Comparison of ENCODE assay signal across 23 cellular contexts in the genomic region with DNA sequence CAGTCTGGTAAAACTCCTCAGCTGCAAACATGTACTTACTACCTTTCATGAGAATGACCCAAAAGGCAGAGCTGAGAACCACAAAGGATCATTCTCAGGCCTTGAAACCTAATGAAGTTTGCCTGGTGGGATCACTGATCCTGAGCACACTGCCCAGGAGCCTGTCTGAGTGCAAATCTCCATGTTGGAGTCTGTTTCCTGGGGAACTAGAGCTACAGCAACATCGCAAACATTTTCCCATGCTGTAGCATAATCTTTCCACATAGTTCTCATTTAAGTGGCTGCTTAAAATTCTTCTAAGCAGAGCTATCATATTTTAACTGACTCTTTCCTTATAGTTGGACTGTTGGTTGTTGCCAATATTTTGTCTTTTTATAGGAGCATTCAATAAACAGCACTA. TPM values are rescaled to one million over a fixed set of nuclear protein-coding genes. Genes with fewer than 3 reads are reported as not detected.
DNase-seq lines count a peak whose midpoint lies in the region; ATAC-seq and TF ChIP-seq lines count a peak whose summit lies in the region.
"Had no signal": no experiment of that assay in that cellular context is flagged by ENCODE, and none has a peak within 500 bp of the region (broad histone marks: within the 10 kb centered on the region; RNA-seq: fewer than 3 reads in every experiment).

No MANE protein-coding gene starts in this region.

- H3K9me3 ChIP-seq in spleen = peaks cover 0 to 10% (median 0%) of the 10 kb centered on the region in 8 donors
- H3K9me3 ChIP-seq: esophagus muscularis mucosa, HAP-1, testis had no signal

- H3K27me3 ChIP-seq in spleen (replicated peaks in 1 of 7) = no peaks in the 10 kb centered on the region
- H3K27me3 ChIP-seq: hepatocyte, testis had no signal

- H3K36me3 ChIP-seq in spleen = no peaks in the 10 kb centered on the region
- H3K36me3 ChIP-seq: esophagus muscularis mucosa, HAP-1 had no signal

- intact Hi-C loops in spleen (cut with DNase I; ENCODE audit: low total_unique reads) = no loop called here

- no peak for TF ChIP-seq POLR2A in spleen (IDR thresholded peaks at IDR 0.05)

- H3K4me1 ChIP-seq in spleen = peaks cover 0 to 2% (median 0%) of the 10 kb centered on the region in 6 donors
- H3K4me1 ChIP-seq: HAP-1 had no signal

- H3K27ac ChIP-seq in spleen = peak overlapping the region in 1 of 8 donors; percentile 22
- H3K27ac ChIP-seq: esophagus muscularis mucosa, hepatocyte, testis had no signal

- WGBS in spleen, 5 donors = 73 to 88% (median 78%) methylated on average over 1 of the region's 1 CpG

- no peak overlapping the region for H3K4me3 ChIP-seq in fibroblast of villous mesenchyme (ENCODE audit: low read depth, low read length)
- H3K4me3 ChIP-seq in spleen = no peak overlapping the region
- H3K4me3 ChIP-seq: esophagus muscularis mucosa, HAP-1, hepatocyte, testis had no signal

- TF ChIP-seq CTCF in fibroblast of villous mesenchyme (IDR thresholded peaks at IDR 0.05; ENCODE audit: insufficient read depth, low read depth, low read length) (no peak), spleen (IDR thresholded peaks at IDR 0.05 in 8 of 11, conservative IDR thresholded peaks at IDR 0.05 in 3 of 11) (no peak)

- DNase-seq in GM04503 (ENCODE audit: low read depth) (peak; percentile 72), amniotic epithelial cell (ENCODE audit: low read depth) (peak; percentile 40), fibroblast of villous mesenchyme (ENCODE audit: low read depth) (peak; percentile 14), renal cortical epithelial cell (ENCODE audit: low read depth) (peak; percentile 26), spleen (no peak), NCI-H2227 treated with DMSO at 0.1 percent for 48 hours (lab: John Stamatoyannopoulos, UW) (no peak)
- DNase-seq: activated CD4-positive, alpha-beta T cell treated with anti-CD3 and anti-CD28 coated beads for 1 hour; activated CD8-positive, alpha-beta memory T cell treated with anti-CD3 and anti-CD28 coated beads, Interleukin-2, amount 10 ng/mL, durations not matched to agents 7 days and 5 days; activated effector memory CD4-positive, alpha-beta T cell treated with anti-CD3 and anti-CD28 coated beads, Interleukin-2, amount 50 U/mL, for 16 hours; anterior cingulate cortex; C1 segment of cervical spinal cord; dermis blood vessel endothelial cell; DMS153; Kasumi-1; kidney glomerular epithelial cell; NCI-H1105; NCI-H748 treated with DMSO at 0.1 percent for 48 hours; T-helper 9 cell; testis had no signal

- no peak for ATAC-seq in activated CD4-positive, CD25-positive, alpha-beta regulatory T cell treated with anti-CD3 and anti-CD28 coated beads, Interleukin-2, amount 50 U/mL, for 24 hours
- ATAC-seq: activated CD8-positive, alpha-beta memory T cell treated with anti-CD3 and anti-CD28 coated beads, Interleukin-2, amount 10 ng/mL, durations not matched to agents 7 days and 5 days had no signal

RNA-seq across cellular contexts. Expression of a gene that starts 58.5 kb away (rescaled TPM):
- total RNA-seq in fibroblast of villous mesenchyme = 0.43 and 0.64 TPM in 2 replicates
- 0.17 and 0.99 TPM in 2 replicates for total RNA-seq in renal cortical epithelial cell
- 10 to 100 TPM in 6 of 7 donors, 1 to 10 TPM in 1; 9.4 to 64.0 (median 25.4) TPM for total RNA-seq in spleen
- under 1 TPM; 0.32 to 0.99 (median 0.59) TPM for polyA plus RNA-seq in spleen
- total RNA-seq: activated CD8-positive, alpha-beta memory T cell treated with anti-CD3 and anti-CD28 coated beads, Interleukin-2, amount 10 ng/mL, durations not matched to agents 7 days and 5 days had no signal

Comparison
In these comparisons a context has a peak if more than half of its experiments do, and no peak if none do; other contexts are left out.
1. DNase-seq: peak in GM04503 (single experiment), amniotic epithelial cell (single experiment), fibroblast of villous mesenchyme (single experiment) and renal cortical epithelial cell (single experiment); none in spleen (single experiment) and NCI-H2227 treated with DMSO at 0.1 percent for 48 hours (single experiment).